Comparison of ENCODE assay signal across 8 cellular contexts in genomic region chr11:64723117-64723906, GRCh38. TPM values are rescaled to one million over a fixed set of nuclear protein-coding genes. Genes with fewer than 3 reads are reported as not detected.
DNase-seq lines count a peak whose midpoint lies in the region; ATAC-seq and TF ChIP-seq lines count a peak whose summit lies in the region.

NRXN2 (minus strand) TSS chr11:64723197; CDS start chr11:64713699, 9,498 bp downstream.

- H3K9ac ChIP-seq in mucosa of stomach (ENCODE audit: low read length): peak within 1 kb of the TSS; percentile 50

- peaks cover 48% of the 10 kb centered on the region for H3K27me3 ChIP-seq in mucosa of stomach (ENCODE audit: control insufficient read depth, insufficient read depth, low read length)

- peak in 13 of 14 donors; percentile 66 to 94 (median 86) for DNase-seq in C1 segment of cervical spinal cord (lab: John Stamatoyannopoulos, UW)
- peak; percentile 72 for DNase-seq in HT-29 (ENCODE audit: low spot score)
- DNase-seq in NOMO-1 treated with dmso at 0.1 percent for 144 hours (lab: John Stamatoyannopoulos, UW; ENCODE audit: unreplicated experiment): peak; percentile 54
- peak; percentile 87 for DNase-seq in activated T-cell treated with anti-CD3 and anti-CD28 coated beads for 48 hours (ENCODE audit: low read depth)
- peak; percentile 57 to 77 for DNase-seq in erythroblast (lab: John Stamatoyannopoulos, UW)
- DNase-seq in stimulated activated CD8-positive, alpha-beta memory T cell treated with anti-CD3 and anti-CD28 coated beads, Interleukin-4, amount 100 ng/mL, for 48 hours: peak; percentile 89

- H3K4me1 ChIP-seq in mucosa of stomach (ENCODE audit: control insufficient read depth, insufficient read depth, low read length): peaks cover 7% of the 10 kb centered on the region

- H3K4me3 ChIP-seq in mucosa of stomach (ENCODE audit: low read length): peak within 1 kb of the TSS; percentile 50

- no peaks in the 10 kb centered on the region for H3K36me3 ChIP-seq in mucosa of stomach (ENCODE audit: control insufficient read depth, insufficient read depth, low read length)

- no peaks in the 10 kb centered on the region for H3K9me3 ChIP-seq in mucosa of stomach (ENCODE audit: control insufficient read depth, low read length)

- TF ChIP-seq POLR2A in erythroblast (IDR thresholded peaks at IDR 0.05; ENCODE audit: low read length): no peak

- ATAC-seq in GM19452 (IDR thresholded peaks at IDR 0.05; ENCODE audit: unreplicated experiment): peak; percentile 72

RNA-seq across cellular contexts. Expression of gene NRXN2, which starts in this region (rescaled TPM):
- not detected in 2 replicates for total RNA-seq in HT-29 (2014; rRNA removed; shearing (Covaris generic))

Comparison
In these comparisons a context has a peak if more than half of its experiments do, and no peak if none do; other contexts are left out.
1. Peak in every context shown above with its lines: DNase-seq, ATAC-seq and H3K4me3 ChIP-seq.
2. Peak in DNase-seq in HT-29; RNA of the gene not detected or under 1 TPM.